ENCODE assay signal across 8 cellular contexts in genomic region chr10:119892188-119893065, GRCh38. TPM values are rescaled to one million over a fixed set of nuclear protein-coding genes. Genes with fewer than 3 reads are reported as not detected.
DNase-seq lines count a peak whose midpoint lies in the region; ATAC-seq, FAIRE-seq and TF ChIP-seq lines count a peak whose summit lies in the region.

TSS of gene SEC23IP (plus strand) at chr10:119892730. CDS start at chr10:119892783, 53 bp downstream.

- H3K4me1 Mint-ChIP-seq in endothelial cell (ENCODE audit: unreplicated experiment): peaks cover 35% of the 10 kb centered on the region

- CTCF ChIA-PET in OCI-LY7 (lab: Charles Lee; ENCODE audit: unreplicated experiment): no interaction called here

- peaks cover 8% of the 10 kb centered on the region for H3K27me3 Mint-ChIP-seq in endothelial cell (ENCODE audit: unreplicated experiment)

- H3K9me3 Mint-ChIP-seq in endothelial cell (ENCODE audit: unreplicated experiment): no peaks in the 10 kb centered on the region

- peaks cover 53% of the 10 kb centered on the region for H3K79me2 ChIP-seq in OCI-LY7 (ENCODE audit: insufficient read depth, low read depth, low read length)

- H3K4me2 ChIP-seq in OCI-LY7 (ENCODE audit: low read length): peak within 1 kb of the TSS; percentile 83

- peak within 1 kb of the TSS; percentile 99 for H3K4me3 Mint-ChIP-seq in endothelial cell (ENCODE audit: unreplicated experiment)

- peak within 1 kb of the TSS; percentile 97 for H2AFZ ChIP-seq in OCI-LY7 (ENCODE audit: low read length)

- peaks cover 10% of the 10 kb centered on the region; the same call in 1 of the 2 replicates for H3K9me3 ChIP-seq in OCI-LY7 (ENCODE audit: low read length)

- H4K20me1 ChIP-seq in OCI-LY7 (ENCODE audit: insufficient read depth, low read length): peaks cover 6% of the 10 kb centered on the region; the same call in 1 of the 2 replicates

- DNase-seq in D721Med (ENCODE audit: insufficient read length, low spot score): peak; percentile 55
- peak; percentile 73 for DNase-seq in HuH-7.5 (ENCODE audit: low spot score)
- DNase-seq in OCI-LY7 (ENCODE audit: low spot score): peak; percentile 94
- peak; percentile 84 for DNase-seq in activated T-cell treated with anti-CD3 and anti-CD28 coated beads for 1 hour (ENCODE audit: low read depth)
- peak; percentile 90 for DNase-seq in endothelial cell (ENCODE audit: low spot score)
- DNase-seq in midbrain (lab: John Stamatoyannopoulos, UW): peak; percentile 99
- DNase-seq in stimulated activated CD8-positive, alpha-beta memory T cell treated with anti-CD3 and anti-CD28 coated beads, Interleukin-2, amount 100 ng/mL, for 1 hour (ENCODE audit: low read depth in 2 of 2): peak; percentile 70 to 86

- H3K27ac ChIP-seq in OCI-LY7 (ENCODE audit: low read depth, low read length, poor library complexity, severe bottlenecking): peak within 1 kb of the TSS; percentile 37

- H3K36me3 Mint-ChIP-seq in endothelial cell (ENCODE audit: low read depth, unreplicated experiment): no peaks in the 10 kb centered on the region

- peak within 1 kb of the TSS; percentile 97 for H3K27ac Mint-ChIP-seq in endothelial cell (ENCODE audit: unreplicated experiment)

- intact Hi-C loops in OCI-LY7 (cut with micrococcal nuclease; ENCODE audit: unreplicated experiment): loop anchor here (1.0 kb wide), 1 partner anchor 19 kb away; no protein-coding TSS in a partner anchor

- peak; percentile 99 for ATAC-seq in GM21526 (IDR thresholded peaks at IDR 0.05; ENCODE audit: low FRiP score, unreplicated experiment)

- TSS peak; percentile 94 for BruUV-seq in OCI-LY7 (replicated peaks; lab: Mats Ljungman, UMichigan)

- POLR2A ChIA-PET in OCI-LY7 (lab: Charles Lee): interaction anchor here (0.5 to 4.4 kb wide), 6 partner anchors 9 to 216 kb away, joined by 3 to 39 read pairs (median 4); partner anchors contain the start of gene MCMBP

- TF ChIP-seq CTCF in D721Med (IDR thresholded peaks at IDR 0.05; ENCODE audit: insufficient read depth, missing control alignments) (no peak), OCI-LY7 (conservative IDR thresholded peaks at IDR 0.05; ENCODE audit: low read length) (no peak), endothelial cell (IDR thresholded peaks at IDR 0.05; ENCODE audit: unreplicated experiment) (no peak)

- peaks cover 19% of the 10 kb centered on the region for H3K36me3 ChIP-seq in OCI-LY7 (ENCODE audit: insufficient read depth, low read length)

- H3K4me3 ChIP-seq in OCI-LY7 (ENCODE audit: low read depth, low read length, poor library complexity, severe bottlenecking): peak within 1 kb of the TSS; percentile 89

- no peak for FAIRE-seq in D721Med (lab: Jason Lieb, UNC)

- no peaks in the 10 kb centered on the region for H3K9me2 ChIP-seq in OCI-LY7 (ENCODE audit: insufficient read depth, low read length)

- peaks cover 18% of the 10 kb centered on the region for H3K4me1 ChIP-seq in OCI-LY7 (ENCODE audit: insufficient read depth, low read length, poor library complexity, severe bottlenecking)

RNA-seq across cellular contexts. Expression of gene SEC23IP, which starts in this region (rescaled TPM):
- 19.9 and 21.4 TPM in 2 replicates for total RNA-seq in OCI-LY7 (2014; rRNA removed; shearing (Covaris generic))
- total RNA-seq in OCI-LY7 (2022): 60.3 and 61.3 TPM in 2 replicates
- 68.7 TPM for total RNA-seq in endothelial cell (ENCODE audit: unreplicated experiment)

Comparison
In these comparisons a context has a peak if more than half of its experiments do, and no peak if none do; other contexts are left out.
1. Peak in every context shown above with its lines: DNase-seq, ATAC-seq, H3K4me3 ChIP-seq and H3K27ac ChIP-seq.